Comparison of ENCODE assay signal across 31 cellular contexts in the genomic region with DNA sequence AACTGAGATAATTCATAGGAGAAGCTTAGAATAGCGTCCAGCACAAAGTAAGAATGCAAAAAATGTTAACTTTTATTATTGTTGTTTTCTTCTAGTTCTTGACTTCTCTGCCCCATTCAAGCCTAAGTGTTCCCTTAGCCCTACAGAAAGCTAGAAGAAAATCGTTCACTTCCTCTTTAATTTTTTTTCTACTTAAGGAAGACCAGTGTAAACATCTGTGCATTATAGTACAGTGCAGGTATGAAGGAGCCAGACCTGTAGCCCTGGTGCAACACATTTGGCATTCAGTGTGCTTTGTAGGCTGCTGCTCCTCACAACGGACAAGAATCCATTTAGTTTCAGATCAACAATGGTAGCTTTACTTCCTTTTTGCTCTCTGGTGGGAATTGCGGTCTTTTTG.
DNase-seq lines count a peak whose midpoint lies in the region; ATAC-seq, FAIRE-seq and TF ChIP-seq lines count a peak whose summit lies in the region.
"Had no signal": no experiment of that assay in that cellular context is flagged by ENCODE, and none has a peak within 500 bp of the region (broad histone marks: within the 10 kb centered on the region; RNA-seq: fewer than 3 reads in every experiment).

No MANE protein-coding gene starts in this region.

- TF ChIP-seq EP300 in GM12878 (IDR thresholded peaks at IDR 0.05; ENCODE audit: borderline replicate concordance in 1 of 2, control insufficient read depth in 1 of 2, low read depth in 2 of 2, low read length in 2 of 2): no peak

- DNase-seq in NCI-H69 (lab: John Stamatoyannopoulos, UW): peak; percentile 64
- DNase-seq in GM12878 (ENCODE audit: low read depth, low spot score): no peak
- no peak for DNase-seq in mesothelial cell of epicardium (ENCODE audit: low spot score in 2 of 2, unreplicated experiment in 2 of 2)
- no peak for DNase-seq in COLO668 (lab: John Stamatoyannopoulos, UW; ENCODE audit: unreplicated experiment)
- DNase-seq in NCI-H1436 treated with DMSO at 0.1 percent for 48 hours (lab: John Stamatoyannopoulos, UW): no peak
- DNase-seq in WERI-Rb-1: no peak
- no peak for DNase-seq in NCI-H1092 (lab: John Stamatoyannopoulos, UW)
- DNase-seq: activated CD4-positive, alpha-beta memory T cell treated with anti-CD3 and anti-CD28 coated beads, Interleukin-2, amount 10 ng/mL, durations not matched to agents 7 days and 5 days; activated CD8-positive, alpha-beta memory T cell treated with anti-CD3 and anti-CD28 coated beads, Interleukin-2, amount 50 U/mL, for 4 hours; activated naive CD4-positive, alpha-beta T cell treated with anti-CD3 and anti-CD28 coated beads, Interleukin-2, amount 10 ng/mL, durations not matched to agents 7 days and 5 days; AML-193; amygdala; CD4-positive, CD25-positive, alpha-beta regulatory T cell; DMS79 treated with DMSO at 0.1 percent for 48 hours; effector CD8-positive, alpha-beta T cell; GDM1; NCI-H1048; NCI-H1694 treated with DMSO at 0.1 percent for 48 hours; sigmoid colon; substantia nigra; upper lobe of right lung had no signal

- H2AFZ ChIP-seq in ACC112 (ENCODE audit: low read length, unreplicated experiment) (peak overlapping the region; percentile 36), GM12878 (ENCODE audit: control insufficient read depth, low read depth, low read length) (no peak overlapping the region)

- in situ Hi-C loops in GM12878 (cut with MboI): no loop called here

- TF ChIP-seq CTCF in GM12878 (IDR thresholded peaks at IDR 0.05 in 2 of 3, conservative IDR thresholded peaks at IDR 0.05 in 1 of 3; ENCODE audit: control insufficient read depth in 2 of 3, extremely low read depth in 1 of 3, insufficient read depth in 1 of 3, low read depth in 3 of 3, low read length in 3 of 3) (no peak), mesothelial cell of epicardium (IDR thresholded peaks at IDR 0.05; ENCODE audit: unreplicated experiment) (no peak), WERI-Rb-1 (IDR thresholded peaks at IDR 0.05; ENCODE audit: low read depth, low read length) (no peak)

- H3K4me1 Mint-ChIP-seq in mesothelial cell of epicardium: peaks cover 34% of the 10 kb centered on the region
- H3K4me1 Mint-ChIP-seq: activated CD4-positive, alpha-beta memory T cell treated with anti-CD3 and anti-CD28 coated beads, Interleukin-2, amount 10 ng/mL, durations not matched to agents 7 days and 5 days; activated naive CD4-positive, alpha-beta T cell treated with anti-CD3 and anti-CD28 coated beads, Interleukin-2, amount 10 ng/mL, durations not matched to agents 7 days and 5 days; CD4-positive, CD25-positive, alpha-beta regulatory T cell; stimulated activated memory B cell treated with anti-CD40 and anti-IgM and Interleukin-4, amounts not matched to agents 10 μg/mL and 1 μg/mL and 100 μg/mL, for 72 hours had no signal

- H3K27me3 ChIP-seq in ACC112 (ENCODE audit: insufficient read depth, low read length) (no peaks in the 10 kb centered on the region), GM12878 (replicated peaks in 1 of 2; ENCODE audit: control insufficient read depth in 2 of 2, insufficient read depth in 2 of 2, low read length in 1 of 2) (no peaks in the 10 kb centered on the region; a peak in 1 of 4 replicates), WERI-Rb-1 (ENCODE audit: insufficient read depth, low read depth, severe bottlenecking) (no peaks in the 10 kb centered on the region)
- H3K27me3 ChIP-seq: sigmoid colon, upper lobe of right lung had no signal

- intact Hi-C loops in GM12878 (cut with micrococcal nuclease; ENCODE audit: unreplicated experiment): no loop called here

- H3K79me2 ChIP-seq in ACC112 (ENCODE audit: control insufficient read depth, insufficient read depth, low read length, unreplicated experiment) (peaks cover 31% of the 10 kb centered on the region), GM12878 (ENCODE audit: control insufficient read depth, insufficient read depth, low read length) (no peaks in the 10 kb centered on the region)

- no TSS peak for BruUV-seq in GM12878 (replicated peaks; lab: Mats Ljungman, UMichigan)

- peak overlapping the region; percentile 94 for H3K27ac ChIP-seq in ACC112 (ENCODE audit: low read depth, low read length)
- no peak overlapping the region for H3K27ac ChIP-seq in GM12878 (ENCODE audit: control insufficient read depth, insufficient read depth)
- no peak overlapping the region for H3K27ac ChIP-seq in WERI-Rb-1
- H3K27ac ChIP-seq: sigmoid colon, upper lobe of right lung had no signal

- TF ChIP-seq RAD21 in GM12878 (IDR thresholded peaks at IDR 0.05; ENCODE audit: insufficient read depth, low read depth, low read length): no peak

- CTCF ChIA-PET in GM12878 (lab: Yijun Ruan, JAX): interaction anchor here (1.0 to 1.3 kb wide), 2 partner anchors 8 to 160 kb away, joined by 3 to 4 read pairs; no protein-coding TSS in a partner anchor

- H3K4me1 ChIP-seq in ACC112 (ENCODE audit: control insufficient read depth, insufficient read depth, low read length, unreplicated experiment) (peaks cover 76% of the 10 kb centered on the region), GM12878 (ENCODE audit: control insufficient read depth, insufficient read depth, low read length) (no peaks in the 10 kb centered on the region)
- H3K4me1 ChIP-seq: sigmoid colon, upper lobe of right lung had no signal

- no peak overlapping the region for H3K4me2 ChIP-seq in GM12878 (ENCODE audit: control insufficient read depth, insufficient read depth)

- H3K9ac ChIP-seq in GM12878 (ENCODE audit: control insufficient read depth, insufficient read depth, low read length): no peak overlapping the region

- H3K36me3 Mint-ChIP-seq in mesothelial cell of epicardium: peaks cover 29% of the 10 kb centered on the region
- H3K36me3 Mint-ChIP-seq: activated naive CD4-positive, alpha-beta T cell treated with anti-CD3 and anti-CD28 coated beads, Interleukin-2, amount 10 ng/mL, durations not matched to agents 7 days and 5 days; CD4-positive, CD25-positive, alpha-beta regulatory T cell; stimulated activated memory B cell treated with anti-CD40 and anti-IgM and Interleukin-4, amounts not matched to agents 10 μg/mL and 1 μg/mL and 100 μg/mL, for 72 hours had no signal

- 18% methylated on average over 4 of the region's 4 CpGs for WGBS in GM12878 (ENCODE audit: insufficient coverage, insufficient replicate concordance, low lambda C conversion rate, missing lambda C conversion rate)

- POLR2A ChIA-PET in GM12878 (lab: Charles Lee): no interaction called here

- SMC1A ChIA-PET in GM12878 (lab: Charles Lee; ENCODE audit: uncharacterized antibody, unreplicated experiment): interaction anchor here (0.7 kb wide), 1 partner anchor 8 kb away, joined by 4 read pairs; no protein-coding TSS in a partner anchor

- peak; percentile 50; the same call in 2 of the 3 replicates for ATAC-seq in GM12878
- ATAC-seq: left lobe of liver; Right ventricle myocardium inferior; stimulated activated memory B cell treated with anti-CD40 and anti-IgM and Interleukin-4, amounts not matched to agents 10 μg/mL and 1 μg/mL and 100 μg/mL, for 72 hours; upper lobe of right lung had no signal

- peaks cover 46% of the 10 kb centered on the region for H3K9me3 Mint-ChIP-seq in mesothelial cell of epicardium
- H3K9me3 Mint-ChIP-seq: activated CD4-positive, alpha-beta memory T cell treated with anti-CD3 and anti-CD28 coated beads, Interleukin-2, amount 10 ng/mL, durations not matched to agents 7 days and 5 days; activated naive CD4-positive, alpha-beta T cell treated with anti-CD3 and anti-CD28 coated beads, Interleukin-2, amount 10 ng/mL, durations not matched to agents 7 days and 5 days had no signal

- RAD21 ChIA-PET in GM12878 (lab: Charles Lee; ENCODE audit: unreplicated experiment): no interaction called here

- H3K4me3 ChIP-seq in ACC112 (ENCODE audit: low read depth, low read length) (peak overlapping the region; percentile 37), GM12878 (no peak overlapping the region), WERI-Rb-1 (ENCODE audit: low read depth, low read length) (no peak overlapping the region)
- H3K4me3 ChIP-seq: sigmoid colon, upper lobe of right lung had no signal

- no peaks in the 10 kb centered on the region for H3K27me3 Mint-ChIP-seq in mesothelial cell of epicardium (ENCODE audit: low read depth)

- TF ChIP-seq POLR2A in GM12878 (IDR thresholded peaks at IDR 0.05; ENCODE audit: low read depth, low read length): no peak

- FAIRE-seq in GM12878 (lab: Jason Lieb, UNC): no peak
- FAIRE-seq: A204.1, bronchial epithelial cell, colon had no signal

- H3K4me3 Mint-ChIP-seq in mesothelial cell of epicardium: no peak overlapping the region
- H3K4me3 Mint-ChIP-seq: activated CD4-positive, alpha-beta memory T cell treated with anti-CD3 and anti-CD28 coated beads, Interleukin-2, amount 10 ng/mL, durations not matched to agents 7 days and 5 days; activated naive CD4-positive, alpha-beta T cell treated with anti-CD3 and anti-CD28 coated beads, Interleukin-2, amount 10 ng/mL, durations not matched to agents 7 days and 5 days; activated T-helper 1 cell treated with anti-CD3 and anti-CD28 coated beads, Interleukin-12 subunit alpha, Interleukin-12 subunit beta, Interleukin-2, Interleukin-4 antibody, amounts not matched to agents 30 ng/mL and 10 ng/mL and 1 ng/mL, durations not matched to agents 14 hours and 24 hours and 36 hours; CD4-positive, CD25-positive, alpha-beta regulatory T cell; stimulated activated memory B cell treated with anti-CD40 and anti-IgM and Interleukin-4, amounts not matched to agents 10 μg/mL and 1 μg/mL and 100 μg/mL, for 72 hours; T-helper 2 cell treated with Interferon-gamma antibody and Interleukin-4, amounts not matched to agents 5 μg/mL and 100 μg/mL, for 36 hours had no signal

- no peaks in the 10 kb centered on the region for H4K20me1 ChIP-seq in GM12878 (ENCODE audit: control insufficient read depth, insufficient read depth)

- H3K36me3 ChIP-seq in ACC112 (ENCODE audit: insufficient read depth, low read length): peaks cover 35% of the 10 kb centered on the region
- no peaks in the 10 kb centered on the region for H3K36me3 ChIP-seq in GM12878 (ENCODE audit: control insufficient read depth in 2 of 2, insufficient read depth in 2 of 2, low read length in 1 of 2)
- H3K36me3 ChIP-seq in WERI-Rb-1: no peaks in the 10 kb centered on the region
- H3K36me3 ChIP-seq: sigmoid colon, upper lobe of right lung had no signal

- H3K9me3 ChIP-seq in GM12878 (replicated peaks; ENCODE audit: control insufficient read depth, insufficient read depth, low read length) (peaks cover 4% of the 10 kb centered on the region; the same call in 1 of the 3 replicates), WERI-Rb-1 (ENCODE audit: severe bottlenecking) (peaks cover 10% of the 10 kb centered on the region)
- H3K9me3 ChIP-seq: upper lobe of right lung had no signal

- H3K27ac Mint-ChIP-seq in mesothelial cell of epicardium: peak overlapping the region; percentile 63
- H3K27ac Mint-ChIP-seq: activated CD4-positive, alpha-beta memory T cell treated with anti-CD3 and anti-CD28 coated beads, Interleukin-2, amount 10 ng/mL, durations not matched to agents 7 days and 5 days; activated naive CD4-positive, alpha-beta T cell treated with anti-CD3 and anti-CD28 coated beads, Interleukin-2, amount 10 ng/mL, durations not matched to agents 7 days and 5 days; activated T-helper 1 cell treated with anti-CD3 and anti-CD28 coated beads, Interleukin-12 subunit alpha, Interleukin-12 subunit beta, Interleukin-2, Interleukin-4 antibody, amounts not matched to agents 30 ng/mL and 10 ng/mL and 1 ng/mL, durations not matched to agents 14 hours and 24 hours and 36 hours; CD4-positive, CD25-positive, alpha-beta regulatory T cell; progenitor cell of endocrine pancreas; stimulated activated memory B cell treated with anti-CD40 and anti-IgM and Interleukin-4, amounts not matched to agents 10 μg/mL and 1 μg/mL and 100 μg/mL, for 72 hours; T-helper 2 cell treated with Interferon-gamma antibody and Interleukin-4, amounts not matched to agents 5 μg/mL and 100 μg/mL, for 36 hours had no signal
